Comparison of ENCODE assay signal across 14 cellular contexts in the genomic region with DNA sequence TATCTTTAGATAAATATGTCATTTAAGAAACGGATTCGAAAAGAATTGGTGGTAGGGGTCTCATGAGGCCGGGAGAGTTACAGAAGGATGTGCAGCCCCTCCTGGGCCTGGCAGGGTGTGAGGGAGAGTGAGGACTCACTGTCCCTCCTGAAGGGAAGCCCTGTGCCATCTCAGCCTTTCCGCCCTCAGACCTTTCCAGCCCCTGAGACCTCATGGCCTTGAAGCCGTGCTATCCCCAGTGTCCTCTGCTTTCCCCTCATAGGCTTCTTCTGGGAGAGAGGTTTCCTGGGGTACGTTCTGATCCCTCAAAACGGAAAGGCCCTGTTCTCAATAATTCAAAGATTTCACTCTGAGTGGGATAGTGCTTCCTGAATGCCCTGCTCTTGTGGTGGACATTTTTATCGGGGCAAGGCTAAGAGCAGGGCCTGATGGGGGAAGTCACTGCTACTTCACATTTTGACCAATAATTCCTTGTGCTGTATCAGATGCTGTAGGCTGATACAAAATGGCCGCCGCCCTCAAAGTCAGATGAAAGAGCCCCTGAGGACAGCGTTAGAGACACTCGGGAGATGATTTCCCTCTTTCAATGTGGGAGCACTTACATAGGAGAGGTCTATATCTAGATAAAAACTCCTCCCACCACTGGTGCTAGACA. TPM values are rescaled to one million over a fixed set of nuclear protein-coding genes. Genes with fewer than 3 reads are reported as not detected.
DNase-seq lines count a peak whose midpoint lies in the region; ATAC-seq, FAIRE-seq and TF ChIP-seq lines count a peak whose summit lies in the region.
"Had no signal": no experiment of that assay in that cellular context is flagged by ENCODE, and none has a peak within 500 bp of the region (broad histone marks: within the 10 kb centered on the region; RNA-seq: fewer than 3 reads in every experiment).

No MANE protein-coding gene starts in this region.

- no peaks in the 10 kb centered on the region for H3K79me2 ChIP-seq in OCI-LY7 (ENCODE audit: insufficient read depth, low read depth, low read length)

- FAIRE-seq in D721Med (lab: Jason Lieb, UNC): no peak

- no peaks in the 10 kb centered on the region for H3K27me3 ChIP-seq in CD8-positive, alpha-beta memory T cell (ENCODE audit: insufficient read depth, low read length, poor library complexity, severe bottlenecking)
- H3K27me3 ChIP-seq in naive thymus-derived CD4-positive, alpha-beta T cell (ENCODE audit: control insufficient read depth in 2 of 2, insufficient read depth in 2 of 2, low read length in 2 of 2): no peaks in the 10 kb centered on the region
- H3K27me3 ChIP-seq: ovary had no signal

- H2AFZ ChIP-seq in OCI-LY7 (ENCODE audit: low read length): no peak overlapping the region

- H3K9me2 ChIP-seq in OCI-LY7 (ENCODE audit: insufficient read depth, low read length): no peaks in the 10 kb centered on the region

- BruUV-seq in OCI-LY7 (replicated peaks; lab: Mats Ljungman, UMichigan): no TSS peak

- H3K4me3 Mint-ChIP-seq in CD8-positive, alpha-beta memory T cell: no peak overlapping the region
- peak overlapping the region; percentile 86 to 94 (median 92) for H3K4me3 Mint-ChIP-seq in T-cell
- peak overlapping the region; percentile 85 to 99 (median 96) for H3K4me3 Mint-ChIP-seq in naive thymus-derived CD4-positive, alpha-beta T cell
- H3K4me3 Mint-ChIP-seq: type B pancreatic cell had no signal

- no peak for TF ChIP-seq CTCF in D721Med (IDR thresholded peaks at IDR 0.05; ENCODE audit: insufficient read depth, missing control alignments)
- TF ChIP-seq CTCF in OCI-LY7 (conservative IDR thresholded peaks at IDR 0.05; ENCODE audit: low read length): no peak

- POLR2A ChIA-PET in CD8-positive, alpha-beta memory T cell (lab: Charles Lee): no interaction called here
- POLR2A ChIA-PET in T-cell (lab: Charles Lee) (interaction anchor here in 1 of 2 donors (0.6 kb wide), 1 partner anchor 80 kb away, joined by 3 read pairs; no protein-coding TSS in a partner anchor), OCI-LY7 (lab: Charles Lee) (no interaction called here)
- POLR2A ChIA-PET in naive thymus-derived CD4-positive, alpha-beta T cell (lab: Charles Lee): interaction anchor here (0.6 to 3.3 kb wide), 17 partner anchors 10 to 187 kb away, joined by 3 to 29 read pairs (median 8); partner anchors contain the start of genes COPS7A, ENO2, GPR162 and MLF2

- no peaks in the 10 kb centered on the region for H3K36me3 Mint-ChIP-seq in CD8-positive, alpha-beta memory T cell
- H3K36me3 Mint-ChIP-seq in T-cell: peaks cover 11% of the 10 kb centered on the region
- H3K36me3 Mint-ChIP-seq in naive thymus-derived CD4-positive, alpha-beta T cell: peaks cover 4 to 27% (median 7%) of the 10 kb centered on the region in 5 donors
- H3K36me3 Mint-ChIP-seq: type B pancreatic cell had no signal

- H3K27ac ChIP-seq in CD8-positive, alpha-beta memory T cell (ENCODE audit: low read depth, low read length): no peak overlapping the region
- H3K27ac ChIP-seq in naive thymus-derived CD4-positive, alpha-beta T cell (ENCODE audit: low read depth, low read length): peak overlapping the region; percentile 86
- H3K27ac ChIP-seq in OCI-LY7 (ENCODE audit: low read depth, low read length, poor library complexity, severe bottlenecking): no peak overlapping the region
- H3K27ac ChIP-seq: C4-2B, ovary had no signal

- peak overlapping the region in 1 of 8 donors; percentile 71 for H3K27ac Mint-ChIP-seq in CD8-positive, alpha-beta memory T cell
- H3K27ac Mint-ChIP-seq in T-cell: peak overlapping the region; percentile 96
- H3K27ac Mint-ChIP-seq in naive thymus-derived CD4-positive, alpha-beta T cell: peak overlapping the region; percentile 92 to 99 (median 97)
- H3K27ac Mint-ChIP-seq: type B pancreatic cell had no signal

- ATAC-seq in T-cell (replicated peaks in 1 of 4) (peak in 3 of 4 experiments; percentile 11 to 30 (median 26)), HG02759 (IDR thresholded peaks at IDR 0.05; ENCODE audit: unreplicated experiment) (no peak)
- peak; percentile 36 for ATAC-seq in naive thymus-derived CD4-positive, alpha-beta T cell

- H4K20me1 ChIP-seq in OCI-LY7 (ENCODE audit: insufficient read depth, low read length): no peaks in the 10 kb centered on the region

- H3K9me3 ChIP-seq in CD8-positive, alpha-beta memory T cell (ENCODE audit: low read length): no peaks in the 10 kb centered on the region
- H3K9me3 ChIP-seq in naive thymus-derived CD4-positive, alpha-beta T cell (ENCODE audit: control insufficient read depth in 2 of 3, low read length in 3 of 3): no peaks in the 10 kb centered on the region
- no peaks in the 10 kb centered on the region for H3K9me3 ChIP-seq in OCI-LY7 (ENCODE audit: low read length)
- H3K9me3 ChIP-seq: ovary had no signal

- H3K27me3 Mint-ChIP-seq in CD8-positive, alpha-beta memory T cell: peaks cover 3 to 13% of the 10 kb centered on the region in 2 donors
- H3K27me3 Mint-ChIP-seq in T-cell: peaks cover 0 to 2% of the 10 kb centered on the region in 2 donors
- no peaks in the 10 kb centered on the region for H3K27me3 Mint-ChIP-seq in naive thymus-derived CD4-positive, alpha-beta T cell

- CTCF ChIA-PET in CD8-positive, alpha-beta memory T cell (lab: Charles Lee): interaction anchor here (1.6 to 2.5 kb wide), 2 partner anchors 9 to 12 kb away, joined by 4 to 11 read pairs; no protein-coding TSS in a partner anchor
- CTCF ChIA-PET in T-cell (lab: Charles Lee) (interaction anchor here in 1 of 2 donors (1.4 kb wide), 1 partner anchor 10 kb away, joined by 5 read pairs; no protein-coding TSS in a partner anchor), OCI-LY7 (lab: Charles Lee; ENCODE audit: unreplicated experiment) (no interaction called here)
- CTCF ChIA-PET in naive thymus-derived CD4-positive, alpha-beta T cell (lab: Charles Lee): interaction anchor here (1.4 to 2.7 kb wide), 5 partner anchors 10 to 45 kb away, joined by 3 to 15 read pairs (median 8); partner anchors contain the start of gene MLF2

- peaks cover under 1% of the 10 kb centered on the region for H3K36me3 ChIP-seq in CD8-positive, alpha-beta memory T cell (ENCODE audit: insufficient read depth, low read length)
- H3K36me3 ChIP-seq in naive thymus-derived CD4-positive, alpha-beta T cell (ENCODE audit: control insufficient read depth in 2 of 3, insufficient read depth in 3 of 3, low read length in 3 of 3): peaks cover 0 to 6% (median 5%) of the 10 kb centered on the region in 3 experiments
- no peaks in the 10 kb centered on the region for H3K36me3 ChIP-seq in OCI-LY7 (ENCODE audit: insufficient read depth, low read length)
- H3K36me3 ChIP-seq: ovary had no signal

- DNase-seq in CD8-positive, alpha-beta memory T cell: no peak
- peak in 11 of 34 experiments; percentile 24 to 51 (median 35) for DNase-seq in T-cell
- DNase-seq in activated effector memory CD4-positive, alpha-beta T cell treated with Interleukin-2 at 50 U/mL for 16 hours: peak; percentile 39
- DNase-seq in naive thymus-derived CD4-positive, alpha-beta T cell: peak in 5 of 9 donors; percentile 46 to 56 (median 49)
- DNase-seq in NCI-H524 treated with DMSO at 0.1 percent for 48 hours (lab: John Stamatoyannopoulos, UW): no peak
- no peak for DNase-seq in D721Med (ENCODE audit: insufficient read length, low spot score)
- no peak for DNase-seq in OCI-LY7 (ENCODE audit: low spot score)
- DNase-seq: foreskin fibroblast, NCI-H1048, NCI-H774, ovary had no signal

- H3K4me2 ChIP-seq in OCI-LY7 (ENCODE audit: low read length): no peak overlapping the region

- peak overlapping the region; percentile 86 for H3K4me3 ChIP-seq in CD8-positive, alpha-beta memory T cell (ENCODE audit: low read length)
- peak overlapping the region; percentile 87 for H3K4me3 ChIP-seq in naive thymus-derived CD4-positive, alpha-beta T cell (ENCODE audit: low read length)
- H3K4me3 ChIP-seq in OCI-LY7 (ENCODE audit: low read depth, low read length, poor library complexity, severe bottlenecking): no peak overlapping the region
- H3K4me3 ChIP-seq: ovary had no signal

- intact Hi-C loops in naive thymus-derived CD4-positive, alpha-beta T cell (cut with micrococcal nuclease): loop anchor here in 1 of 2 donors (2.0 to 5.0 kb wide), 2 partner anchors 34 to 103 kb away; partner anchors contain the start of gene ZNF384
- intact Hi-C loops in OCI-LY7 (cut with micrococcal nuclease; ENCODE audit: unreplicated experiment): no loop called here

- peaks cover 38% of the 10 kb centered on the region for H3K4me1 ChIP-seq in CD8-positive, alpha-beta memory T cell (ENCODE audit: insufficient read depth, low read length)
- H3K4me1 ChIP-seq in naive thymus-derived CD4-positive, alpha-beta T cell (ENCODE audit: control insufficient read depth in 2 of 2, insufficient read depth in 2 of 2, low read length in 2 of 2): peaks cover 0 to 42% of the 10 kb centered on the region in 2 donors
- peaks cover 17% of the 10 kb centered on the region for H3K4me1 ChIP-seq in OCI-LY7 (ENCODE audit: insufficient read depth, low read length, poor library complexity, severe bottlenecking)

- H3K4me1 Mint-ChIP-seq in CD8-positive, alpha-beta memory T cell: peaks cover 17 to 28% (median 21%) of the 10 kb centered on the region in 3 donors
- peaks cover 58 to 76% (median 69%) of the 10 kb centered on the region in 3 donors for H3K4me1 Mint-ChIP-seq in T-cell
- peaks cover 54 to 81% (median 70%) of the 10 kb centered on the region in 7 donors for H3K4me1 Mint-ChIP-seq in naive thymus-derived CD4-positive, alpha-beta T cell

- no peaks in the 10 kb centered on the region for H3K9me3 Mint-ChIP-seq in CD8-positive, alpha-beta memory T cell
- H3K9me3 Mint-ChIP-seq in T-cell: no peaks in the 10 kb centered on the region
- no peaks in the 10 kb centered on the region for H3K9me3 Mint-ChIP-seq in naive thymus-derived CD4-positive, alpha-beta T cell
- H3K9me3 Mint-ChIP-seq: type B pancreatic cell had no signal

RNA-seq across cellular contexts. Expression of gene CD4, which starts 1.3 kb away (rescaled TPM):
- 1 to 10 TPM; 1.2 to 1.8 TPM for total RNA-seq in CD8-positive, alpha-beta memory T cell
- polyA plus RNA-seq in CD8-positive, alpha-beta memory T cell: 0.30 TPM
- total RNA-seq in T-cell (100 to 1,000 TPM; 126 to 205 (median 154) TPM), OCI-LY7 (2022) (not detected in 2 replicates)
- 100 to 1,000 TPM; 164 to 267 (median 246) TPM for total RNA-seq in naive thymus-derived CD4-positive, alpha-beta T cell
- 100 to 1,000 TPM; 364 to 576 TPM for polyA plus RNA-seq in naive thymus-derived CD4-positive, alpha-beta T cell
- not detected in 2 replicates for total RNA-seq in OCI-LY7 (2014; rRNA removed; shearing (Covaris generic))

RNA-seq across cellular contexts. Expression of gene LAG3, which starts 18.3 kb away (rescaled TPM):
- 100 to 1,000 TPM; 236 to 245 TPM for total RNA-seq in CD8-positive, alpha-beta memory T cell
- polyA plus RNA-seq in CD8-positive, alpha-beta memory T cell: 37.3 TPM
- total RNA-seq in T-cell (10 to 100 TPM in 1 of 5 donors, 1 to 10 TPM in 4; 3.7 to 10.6 (median 7.3) TPM), OCI-LY7 (2022) (0.26 TPM in 1 of 2 replicates, not detected in the other)
- total RNA-seq in naive thymus-derived CD4-positive, alpha-beta T cell: 10 to 100 TPM in 1 of 5 experiments, 1 to 10 TPM in 2, under 1 TPM in 2; 0.64 to 46.5 (median 1.7) TPM
- polyA plus RNA-seq in naive thymus-derived CD4-positive, alpha-beta T cell: under 1 TPM; 0.26 to 0.69 TPM
- 0.19 and 0.62 TPM in 2 replicates for total RNA-seq in OCI-LY7 (2014; rRNA removed; shearing (Covaris generic))

RNA-seq across cellular contexts. Expression of gene PTMS, which starts 24.5 kb away (rescaled TPM):
- total RNA-seq in CD8-positive, alpha-beta memory T cell: 10 to 100 TPM; 75.3 to 87.2 TPM
- 10.9 TPM for polyA plus RNA-seq in CD8-positive, alpha-beta memory T cell
- total RNA-seq in T-cell (10 to 100 TPM in 3 of 5 donors, 1 to 10 TPM in 2; 6.5 to 15.9 (median 10.6) TPM), OCI-LY7 (2022) (9.8 and 11.8 TPM in 2 replicates)
- 100 to 1,000 TPM in 1 of 5 experiments, 10 to 100 TPM in 1, 1 to 10 TPM in 3; 1.4 to 125 (median 3.5) TPM for total RNA-seq in naive thymus-derived CD4-positive, alpha-beta T cell
- polyA plus RNA-seq in naive thymus-derived CD4-positive, alpha-beta T cell: not detected
- 6.3 and 7.8 TPM in 2 replicates for total RNA-seq in OCI-LY7 (2014; rRNA removed; shearing (Covaris generic))

RNA-seq across cellular contexts. Expression of gene GPR162, which starts 31.0 kb away (rescaled TPM):
- total RNA-seq in CD8-positive, alpha-beta memory T cell: under 1 TPM in 1 of 2 experiments, not detected in 1; 0.11 TPM
- not detected for polyA plus RNA-seq in CD8-positive, alpha-beta memory T cell
- under 1 TPM in 2 of 5 donors, not detected in 3; 0.13 to 0.46 TPM for total RNA-seq in T-cell
- 10 to 100 TPM in 1 of 5 experiments, 1 to 10 TPM in 1, under 1 TPM in 3; 0.30 to 10.5 (median 0.38) TPM for total RNA-seq in naive thymus-derived CD4-positive, alpha-beta T cell
- not detected for polyA plus RNA-seq in naive thymus-derived CD4-positive, alpha-beta T cell
- not detected in 2 replicates for total RNA-seq in OCI-LY7 (2014; rRNA removed; shearing (Covaris generic))
- not detected in 2 replicates for total RNA-seq in OCI-LY7 (2022)

RNA-seq across cellular contexts. Expression of gene P3H3, which starts 37.6 kb away (rescaled TPM):
- total RNA-seq in CD8-positive, alpha-beta memory T cell: 1 to 10 TPM; 2.4 to 2.5 TPM
- polyA plus RNA-seq in CD8-positive, alpha-beta memory T cell: 2.9 TPM
- total RNA-seq in T-cell (1 to 10 TPM; 4.7 to 9.8 (median 8.0) TPM), OCI-LY7 (2022) (0.50 and 0.93 TPM in 2 replicates)
- 10 to 100 TPM in 3 of 5 experiments, 1 to 10 TPM in 2; 1.9 to 18.2 (median 10.3) TPM for total RNA-seq in naive thymus-derived CD4-positive, alpha-beta T cell
- 1 to 10 TPM; 1.5 to 1.9 TPM for polyA plus RNA-seq in naive thymus-derived CD4-positive, alpha-beta T cell
- total RNA-seq in OCI-LY7 (2014; rRNA removed; shearing (Covaris generic)): 0.54 and 1.0 TPM in 2 replicates

Comparison
In these comparisons a context has a peak if more than half of its experiments do, and no peak if none do; other contexts are left out.
1. DNase-seq: peak in activated effector memory CD4-positive, alpha-beta T cell treated with Interleukin-2 at 50 U/mL for 16 hours (single experiment) and naive thymus-derived CD4-positive, alpha-beta T cell (5 of 9); none in CD8-positive, alpha-beta memory T cell (0 of 5), NCI-H524 treated with DMSO at 0.1 percent for 48 hours (single experiment), D721Med (single experiment) and OCI-LY7 (single experiment).
2. H3K4me3 Mint-ChIP-seq: peak in T-cell (3 of 3) and naive thymus-derived CD4-positive, alpha-beta T cell (10 of 10); none in CD8-positive, alpha-beta memory T cell (0 of 7).
3. RNA of gene CD4, which starts 1.3 kb away (total RNA-seq): 164 to 267 TPM in naive thymus-derived CD4-positive, alpha-beta T cell and 126 to 205 TPM in T-cell; 1.2 to 1.8 TPM in CD8-positive, alpha-beta memory T cell and not detected in OCI-LY7; every median in the first group is over 10 times any median in the second.
4. RNA of gene LAG3, which starts 18.3 kb away (total RNA-seq): 236 to 245 TPM in CD8-positive, alpha-beta memory T cell; 3.7 to 10.6 TPM in T-cell, 0.64 to 46.5 TPM in naive thymus-derived CD4-positive, alpha-beta T cell and 0.19 to 0.62 TPM in OCI-LY7; every median in the first group is over 4 times any median in the second.